Comparison of ENCODE assay signal across 7 cellular contexts in genomic region chr6:106974999-106975698, GRCh38. TPM values are rescaled to one million over a fixed set of nuclear protein-coding genes. Genes with fewer than 3 reads are reported as not detected.
A peak's percentile ranks its signal among the peaks of the same experiment; 100 is the strongest.
DNase-seq lines count a peak whose midpoint lies in the region; ATAC-seq, FAIRE-seq and TF ChIP-seq lines count a peak whose summit lies in the region.

No MANE protein-coding gene starts in this region.

- H3K4me1 Mint-ChIP-seq in WTC11 (peaks cover 49% of the 10 kb centered on the region), osteocyte (ENCODE audit: unreplicated experiment) (peaks cover 5% of the 10 kb centered on the region)

- H3K27ac Mint-ChIP-seq in WTC11 (no peak overlapping the region), osteocyte (ENCODE audit: unreplicated experiment) (no peak overlapping the region)

- TF ChIP-seq CTCF in WTC11 (IDR thresholded peaks at IDR 0.05) (no peak), foreskin fibroblast (IDR thresholded peaks at IDR 0.05; ENCODE audit: low read depth, low read length) (peak; percentile 7), osteocyte (IDR thresholded peaks at IDR 0.05) (peak; percentile 30), D721Med (IDR thresholded peaks at IDR 0.05; ENCODE audit: insufficient read depth, missing control alignments) (no peak)

- ATAC-seq in GM21723 (IDR thresholded peaks at IDR 0.05; ENCODE audit: unreplicated experiment): peak; percentile 77
- ATAC-seq in WTC11: peak; percentile 42

- H3K9me3 Mint-ChIP-seq in WTC11 (no peaks in the 10 kb centered on the region), osteocyte (ENCODE audit: unreplicated experiment) (no peaks in the 10 kb centered on the region)

- H3K27me3 ChIP-seq in MG63: peaks cover 42% of the 10 kb centered on the region

- CTCF ChIA-PET in WTC11 (lab: Charles Lee): no interaction called here

- POLR2A ChIA-PET in WTC11 (lab: Charles Lee): no interaction called here

- no peaks in the 10 kb centered on the region for H3K36me3 ChIP-seq in MG63

- H3K27me3 Mint-ChIP-seq in WTC11 (ENCODE audit: low read depth): no peaks in the 10 kb centered on the region
- H3K27me3 Mint-ChIP-seq in osteocyte (ENCODE audit: unreplicated experiment): peaks cover 68% of the 10 kb centered on the region

- H3K9me3 ChIP-seq in MG63: no peaks in the 10 kb centered on the region

- H3K4me3 ChIP-seq in GM08714 (ENCODE audit: low read length) (peak overlapping the region; percentile 89), MG63 (peak overlapping the region; percentile 52), foreskin fibroblast (ENCODE audit: low read depth in 1 of 2, low read length in 2 of 2) (peak overlapping the region; percentile 39 to 46)

- DNase-seq in MG63: peak; percentile 57
- DNase-seq in WTC11 (ENCODE audit: low spot score): peak; percentile 73
- DNase-seq in foreskin fibroblast: peak in 1 of 2 donors; percentile 52
- no peak for DNase-seq in osteocyte (ENCODE audit: extremely low spot score, unreplicated experiment)
- DNase-seq in D721Med (ENCODE audit: insufficient read length, low spot score): no peak

- no peak for FAIRE-seq in D721Med (lab: Jason Lieb, UNC)

- H3K36me3 Mint-ChIP-seq in WTC11 (peaks cover 32% of the 10 kb centered on the region), osteocyte (ENCODE audit: unreplicated experiment) (no peaks in the 10 kb centered on the region)

- peak overlapping the region; percentile 75 for H3K4me3 Mint-ChIP-seq in WTC11
- peak overlapping the region; percentile 55 for H3K4me3 Mint-ChIP-seq in osteocyte (ENCODE audit: unreplicated experiment)

TF ChIP-seq in WTC11, 78 proteins besides CTCF, POLR2A, EP300 and RAD21 (continues in another document):
- TF ChIP-seq ZBTB43 (CRISPR knock-in tag; IDR thresholded peaks at IDR 0.05) (no peak), ERG (CRISPR knock-in tag; IDR thresholded peaks at IDR 0.05) (0 out of 2 replicates have a peak, but pooled peaks have one; percentile 18), NR2C2 (CRISPR knock-in tag; IDR thresholded peaks at IDR 0.05) (no peak), ZNF263 (CRISPR knock-in tag; IDR thresholded peaks at IDR 0.05; ENCODE audit: low read depth) (0 out of 2 replicates have a peak, but pooled peaks have one; percentile 48), MAX (CRISPR knock-in tag; IDR thresholded peaks at IDR 0.05) (peak; percentile 64; the same call in 1 of the 2 replicates), E2F5 (CRISPR knock-in tag; IDR thresholded peaks at IDR 0.05) (no peak), GABPB1 (CRISPR knock-in tag; IDR thresholded peaks at IDR 0.05) (no peak), ZNF532 (CRISPR knock-in tag; IDR thresholded peaks at IDR 0.05; ENCODE audit: borderline replicate concordance) (no peak), ZNF396 (CRISPR knock-in tag; IDR thresholded peaks at IDR 0.05; ENCODE audit: borderline replicate concordance) (no peak; the same call in 1 of the 2 replicates), SOX15 (CRISPR knock-in tag; IDR thresholded peaks at IDR 0.05) (no peak), RORB (CRISPR knock-in tag; IDR thresholded peaks at IDR 0.05) (no peak), MYBL2 (CRISPR knock-in tag; IDR thresholded peaks at IDR 0.05) (no peak), PRRX2 (CRISPR knock-in tag; IDR thresholded peaks at IDR 0.05) (no peak), EMX1 (CRISPR knock-in tag; IDR thresholded peaks at IDR 0.05) (no peak), KAT7 (CRISPR knock-in tag; IDR thresholded peaks at IDR 0.05; ENCODE audit: borderline replicate concordance) (0 out of 2 replicates have a peak, but pooled peaks have one; percentile 20), STAT6 (CRISPR knock-in tag; conservative IDR thresholded peaks at IDR 0.05; ENCODE audit: low read depth) (no peak), GRHL2 (CRISPR knock-in tag; IDR thresholded peaks at IDR 0.05; ENCODE audit: insufficient replicate concordance, severe bottlenecking) (no peak), FOXP1 (CRISPR knock-in tag; IDR thresholded peaks at IDR 0.05; ENCODE audit: borderline replicate concordance) (0 out of 2 replicates have a peak, but pooled peaks have one; percentile 20)

RNA-seq across cellular contexts. Expression of gene CD24, which starts 0.6 kb away (rescaled TPM):
- total RNA-seq in MG63 (2014; rRNA removed; shearing (Covaris generic); ENCODE audit: low replicate concordance): 0.30 and 1.7 TPM in 2 replicates
- total RNA-seq in WTC11 (2021) (937 to 1,030 TPM (median 998 TPM) in 3 replicates), osteocyte (0.30 and 0.42 TPM in 2 replicates)

RNA-seq across cellular contexts. Expression of gene MTRES1, which starts 52.9 kb away (rescaled TPM):
- 22.9 and 23.6 TPM in 2 replicates for total RNA-seq in MG63 (2014; rRNA removed; shearing (Covaris generic); ENCODE audit: low replicate concordance)
- total RNA-seq in WTC11 (2021) (17.2 to 21.0 TPM (median 20.7 TPM) in 3 replicates), osteocyte (19.1 and 19.7 TPM in 2 replicates)

Comparison
In these comparisons a context has a peak if more than half of its experiments do, and no peak if none do; other contexts are left out.
1. DNase-seq: peak in MG63 (single experiment) and WTC11 (single experiment); none in osteocyte (single experiment) and D721Med (single experiment).
2. CTCF ChIP-seq: peak in foreskin fibroblast (single experiment) and osteocyte (single experiment); none in WTC11 (single experiment) and D721Med (single experiment).
3. RNA of gene CD24, which starts 0.6 kb away (total RNA-seq): 937 to 1,030 TPM in WTC11; 0.30 to 1.7 TPM in MG63 and 0.30 to 0.42 TPM in osteocyte; every median in the first group is over 100 times any median in the second.
4. Peak in every context shown above with its lines, with median percentiles within 50 percentile points of each other: H3K4me3 ChIP-seq.